31 cellular contexts compared by ENCODE assay signal in the genomic region with DNA sequence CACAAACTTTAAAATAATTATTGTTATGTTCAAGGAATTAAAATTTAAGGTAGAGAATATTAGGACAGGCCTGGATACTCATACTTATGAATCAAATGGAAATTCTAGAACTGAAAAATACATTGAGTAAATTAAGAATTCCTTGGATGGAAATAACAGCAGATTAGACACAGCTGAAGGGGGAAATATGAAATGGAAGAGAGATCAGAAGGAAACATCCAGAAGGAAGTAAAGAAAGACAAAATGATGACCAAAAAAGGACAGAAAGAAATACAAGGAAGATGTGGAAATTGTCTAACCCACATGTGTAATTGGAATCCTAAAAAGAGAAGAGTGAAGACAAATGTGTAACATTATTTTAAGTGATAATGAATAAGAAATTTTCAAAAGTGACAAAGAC.
"Had no signal": no experiment of that assay in that cellular context is flagged by ENCODE, and none has a peak within 500 bp of the region (broad histone marks: within the 10 kb centered on the region; RNA-seq: fewer than 3 reads in every experiment).

No MANE protein-coding gene starts in this region.

- H3K9me3 ChIP-seq: body of pancreas had no signal

- DNase-seq: activated effector memory CD4-positive, alpha-beta T cell treated with anti-CD3 and anti-CD28 coated beads, Interleukin-2, amount 50 U/mL, for 16 hours; activated effector memory CD4-positive, alpha-beta T cell treated with Interleukin-2 at 50 U/mL for 16 hours; activated gamma-delta T cell; activated gamma-delta T cell treated with Interleukin-2 at 50 U/mL for 16 hours; activated naive CD4-positive, alpha-beta T cell; activated naive CD4-positive, alpha-beta T cell treated with anti-CD3 and anti-CD28 coated beads for 36 hours; activated naive CD4-positive, alpha-beta T cell treated with anti-CD3 and anti-CD28 coated beads, Interleukin-2, amount 10 ng/mL, durations not matched to agents 7 days and 5 days; activated naive CD4-positive, alpha-beta T cell treated with anti-CD3 and anti-CD28 coated beads, Interleukin-2, amount 50 U/mL, for 16 hours; activated naive CD4-positive, alpha-beta T cell treated with Interleukin-2 at 50 U/mL for 16 hours; activated naive CD8-positive, alpha-beta T cell treated with anti-CD3 and anti-CD28 coated beads for 36 hours; activated naive CD8-positive, alpha-beta T cell treated with anti-CD3 and anti-CD28 coated beads, Interleukin-2, amount 10 ng/mL, durations not matched to agents 7 days and 5 days; activated naive CD8-positive, alpha-beta T cell treated with anti-CD3 and anti-CD28 coated beads, Interleukin-2, amount 50 U/mL, for 24 hours; activated T-cell treated with anti-CD3 and anti-CD28 coated beads, Interleukin-2, amount 50 U/mL, for 24 hours; activated T-cell treated with anti-CD3 and anti-CD28 coated beads, Interleukin-2, amount 50 U/mL, for 4 hours; activated T-cell treated with anti-CD3 and anti-CD28 coated beads, Interleukin-2, amount 50 U/mL, for 48 hours; activated T-cell treated with anti-CD3 and anti-CD28 coated beads, Interleukin-2, amount 50 U/mL, for 72 hours; adrenal gland; amniotic stem cell; amygdala; anterior cingulate cortex; aorta; body of pancreas; brain microvascular endothelial cell; caudate nucleus; central memory CD4-positive, alpha-beta T cell; cerebellar nuclear complex had no signal

- H3K4me3 ChIP-seq: adrenal gland, ascending aorta, body of pancreas, breast epithelium, cardiac muscle cell had no signal

- ATAC-seq: activated naive CD4-positive, alpha-beta T cell treated with anti-CD3 and anti-CD28 coated beads, Interleukin-2, amount 50 U/mL, for 72 hours; activated naive CD8-positive, alpha-beta T cell treated with anti-CD3 and anti-CD28 coated beads, Interleukin-2, amount 50 U/mL, for 24 hours; activated T-cell treated with anti-CD3 and anti-CD28 coated beads, Interleukin-2, amount 50 U/mL, for 4 hours; activated T-cell treated with anti-CD3 and anti-CD28 coated beads, Interleukin-2, amount 50 U/mL, for 72 hours; activated T-helper 17 cell treated with anti-CD3 and anti-CD28 coated beads, Interleukin-2, amount 50 U/mL, for 72 hours; body of pancreas had no signal

- H3K27me3 ChIP-seq: adrenal gland, ascending aorta, body of pancreas, brain microvascular endothelial cell, breast epithelium, cardiac muscle cell had no signal

- H3K4me1 ChIP-seq: adrenal gland, ascending aorta, body of pancreas, breast epithelium had no signal

- H3K36me3 ChIP-seq: adrenal gland, brain microvascular endothelial cell, breast epithelium, cardiac muscle cell had no signal

- H3K27ac ChIP-seq: adrenal gland, ascending aorta, body of pancreas, brain microvascular endothelial cell, breast epithelium, cardiac muscle cell had no signal
